In genomic region chr9:111003182-111003581, GRCh38 we compare ENCODE assay signal across 15 cellular contexts. TPM values are rescaled to one million over a fixed set of nuclear protein-coding genes. Genes with fewer than 3 reads are reported as not detected.
A peak's percentile ranks its signal among the peaks of the same experiment; 100 is the strongest.
DNase-seq lines count a peak whose midpoint lies in the region; ATAC-seq and TF ChIP-seq lines count a peak whose summit lies in the region.
"Had no signal": no experiment of that assay in that cellular context is flagged by ENCODE, and none has a peak within 500 bp of the region (broad histone marks: within the 10 kb centered on the region; RNA-seq: fewer than 3 reads in every experiment).

No MANE protein-coding gene starts in this region.

- no peak overlapping the region for H2BK15ac ChIP-seq in IMR-90 (ENCODE audit: low read depth, low read length)

- H4K91ac ChIP-seq in IMR-90 (ENCODE audit: insufficient read depth, low read depth, low read length), result no peak overlapping the region

- no peaks in the 10 kb centered on the region for H3F3A ChIP-seq in MM.1S (ENCODE audit: insufficient read depth, low read length)

- CTCF ChIA-PET in A673 (lab: Charles Lee) (no interaction called here), IMR-90 (lab: Yijun Ruan, JAX) (no interaction called here)

- H3K36me3 ChIP-seq in A673 (ENCODE audit: insufficient read depth, low read length, poor library complexity, severe bottlenecking) (no peaks in the 10 kb centered on the region), IMR-90 (ENCODE audit: control insufficient read depth, insufficient read depth, low read length) (peaks cover 19% of the 10 kb centered on the region), MM.1S (replicated peaks; ENCODE audit: insufficient read depth, low read length) (no peaks in the 10 kb centered on the region)
- H3K36me3 ChIP-seq: BLaER1 had no signal

- H3K4me1 ChIP-seq in A673 (ENCODE audit: insufficient read depth, low read length, poor library complexity, severe bottlenecking), result peaks cover 60% of the 10 kb centered on the region
- H3K4me1 ChIP-seq in IMR-90 (ENCODE audit: control insufficient read depth, insufficient read depth, low read length), result peaks cover 18% of the 10 kb centered on the region
- no peaks in the 10 kb centered on the region for H3K4me1 ChIP-seq in MM.1S (ENCODE audit: low read length)

- H3K9me3 ChIP-seq in A673 (ENCODE audit: low read depth, low read length, poor library complexity, severe bottlenecking) (no peaks in the 10 kb centered on the region), IMR-90 (ENCODE audit: control insufficient read depth, insufficient read depth, low read length) (no peaks in the 10 kb centered on the region), MM.1S (replicated peaks; ENCODE audit: insufficient read depth, low read length) (no peaks in the 10 kb centered on the region)
- H3K9me3 ChIP-seq: A549, BLaER1 had no signal

- H3K27ac Mint-ChIP-seq in activated CD4-positive, alpha-beta T cell treated with anti-CD3 and anti-CD28 coated beads, Interleukin-2, amount 10 ng/mL, durations not matched to agents 24 days and 14 days, result no peak overlapping the region
- H3K27ac Mint-ChIP-seq: CD4-positive, alpha-beta memory T cell; H9 had no signal

- no peak overlapping the region for H2BK5ac ChIP-seq in IMR-90 (ENCODE audit: low read depth, low read length, poor library complexity, severe bottlenecking)

- intact Hi-C loops in A673 (cut with micrococcal nuclease; ENCODE audit: unreplicated experiment) (no loop called here), IMR-90 (cut with micrococcal nuclease) (no loop called here), dorsolateral prefrontal cortex (cut with DNase I) (no loop called here)
- intact Hi-C loops in activated CD4-positive, alpha-beta T cell treated with anti-CD3 and anti-CD28 coated beads, Interleukin-2, amount 10 ng/mL, durations not matched to agents 24 days and 14 days (cut with micrococcal nuclease), result no loop called here

- no peak overlapping the region for H3K4ac ChIP-seq in IMR-90 (ENCODE audit: low read depth, low read length)

- TF ChIP-seq CTCF in A673 (conservative IDR thresholded peaks at IDR 0.05; ENCODE audit: low read depth, low read length) (no peak), IMR-90 (conservative IDR thresholded peaks at IDR 0.05; ENCODE audit: low read depth, low read length) (no peak), dorsolateral prefrontal cortex (IDR thresholded peaks at IDR 0.05 in 54 of 56, conservative IDR thresholded peaks at IDR 0.05 in 2 of 56; ENCODE audit: low read depth in 1 of 56, partially characterized antibody in 56 of 56) (no peak), MM.1S (IDR thresholded peaks at IDR 0.05; ENCODE audit: low read length) (no peak)

- H3K79me2 ChIP-seq in MM.1S (ENCODE audit: low read length), result no peaks in the 10 kb centered on the region

- H3K9me1 ChIP-seq in IMR-90 (ENCODE audit: insufficient read depth, low read length), result peaks cover 26% of the 10 kb centered on the region

- H3K4me3 ChIP-seq in A673 (ENCODE audit: low read depth, low read length, poor library complexity, severe bottlenecking) (no peak overlapping the region), IMR-90 (ENCODE audit: insufficient read depth, low read depth, low read length) (no peak overlapping the region), dorsolateral prefrontal cortex (no peak overlapping the region), MM.1S (ENCODE audit: low read length) (no peak overlapping the region)
- H3K4me3 ChIP-seq: A549, BLaER1 had no signal

- H3K9me2 ChIP-seq in MM.1S (replicated peaks; ENCODE audit: insufficient read depth, low read length), result no peaks in the 10 kb centered on the region

- H3K18ac ChIP-seq in IMR-90 (ENCODE audit: low read depth, low read length), result no peak overlapping the region

- in situ Hi-C loops in IMR-90 (cut with MboI; ENCODE audit: low sequenced_read_pairs), result no loop called here

- no peak overlapping the region for H2BK20ac ChIP-seq in IMR-90 (ENCODE audit: low read depth, low read length)

- H4K20me1 ChIP-seq in IMR-90 (ENCODE audit: insufficient read depth, low read length) (peaks cover 94% of the 10 kb centered on the region), MM.1S (ENCODE audit: insufficient read depth, low read length) (no peaks in the 10 kb centered on the region)
- H4K20me1 ChIP-seq: BLaER1 had no signal

- H3K4me3 Mint-ChIP-seq in activated CD4-positive, alpha-beta T cell treated with anti-CD3 and anti-CD28 coated beads, Interleukin-2, amount 10 ng/mL, durations not matched to agents 24 days and 14 days, result no peak overlapping the region
- H3K4me3 Mint-ChIP-seq: CD14-positive monocyte; CD4-positive, alpha-beta memory T cell; H9 had no signal

- H2AK5ac ChIP-seq in IMR-90 (ENCODE audit: low read depth, low read length), result no peak overlapping the region

- no CpG with 5 or more reads among the region's 3 CpGs for WGBS in IMR-90 (ENCODE audit: extremely low coverage in 2 of 2, insufficient read length in 1 of 2), 2 experiments

- POLR2A ChIA-PET in A673 (lab: Charles Lee; ENCODE audit: low non-redundant PET) (no interaction called here), IMR-90 (lab: Charles Lee; ENCODE audit: unreplicated experiment) (no interaction called here)

- H2AK9ac ChIP-seq in IMR-90 (replicated peaks; ENCODE audit: low read depth, low read length, poor library complexity), result no peak overlapping the region

- H4K5ac ChIP-seq in IMR-90 (ENCODE audit: low read depth, low read length), result no peak overlapping the region

- H3K14ac ChIP-seq in IMR-90 (replicated peaks; ENCODE audit: low read depth, low read length), result 0 out of 2 replicates have a peak overlapping the region, but pooled peaks have one; percentile 26

- TF ChIP-seq RAD21 in IMR-90 (IDR thresholded peaks at IDR 0.05; ENCODE audit: low read length), result no peak

- no peak overlapping the region for H3K23ac ChIP-seq in IMR-90 (ENCODE audit: low read depth, low read length)

- no peak for TF ChIP-seq POLR2A in IMR-90 (IDR thresholded peaks at IDR 0.05; ENCODE audit: low read depth, low read length)

- no peak overlapping the region for H3K56ac ChIP-seq in IMR-90 (ENCODE audit: extremely low read depth, insufficient read depth, low read length)

- H3K9ac ChIP-seq in IMR-90 (ENCODE audit: low read depth, low read length) (no peak overlapping the region), MM.1S (ENCODE audit: low read length) (no peak overlapping the region)
- H3K9ac ChIP-seq: BLaER1 had no signal

- no TSS peak for BruUV-seq in A673 (replicated peaks; lab: Mats Ljungman, UMichigan)
- BruUV-seq in IMR-90 (replicated peaks; lab: Mats Ljungman, UMichigan), result no TSS peak

- H3K4me1 Mint-ChIP-seq in activated CD4-positive, alpha-beta T cell treated with anti-CD3 and anti-CD28 coated beads, Interleukin-2, amount 10 ng/mL, durations not matched to agents 24 days and 14 days, result no peaks in the 10 kb centered on the region
- H3K4me1 Mint-ChIP-seq: CD4-positive, alpha-beta memory T cell had no signal

- peaks cover 28 to 76% of the 10 kb centered on the region in 2 experiments for H3K79me1 ChIP-seq in IMR-90 (ENCODE audit: low read depth in 1 of 2, low read length in 2 of 2)

- no peak overlapping the region for H2AFZ ChIP-seq in IMR-90 (replicated peaks; ENCODE audit: low read length, poor library complexity)
- no peak overlapping the region for H2AFZ ChIP-seq in MM.1S (ENCODE audit: low read length)

- H3K27ac ChIP-seq in A673 (ENCODE audit: low read depth, low read length, poor library complexity, severe bottlenecking) (no peak overlapping the region), IMR-90 (ENCODE audit: insufficient read depth, low read length) (no peak overlapping the region), dorsolateral prefrontal cortex (peak overlapping the region in 32 of 59 donors; percentile 0 to 96 (median 86)), layer of hippocampus (ENCODE audit: low read depth, low read length) (peak overlapping the region; percentile 10), MM.1S (ENCODE audit: low read length) (no peak overlapping the region)
- H3K27ac ChIP-seq: 22Rv1, A549, BLaER1 had no signal

- no peak overlapping the region; a peak in 1 of 4 replicates for H4K8ac ChIP-seq in IMR-90 (ENCODE audit: low read depth in 2 of 2, low read length in 2 of 2)

- no peaks in the 10 kb centered on the region for H3K36me3 Mint-ChIP-seq in activated CD4-positive, alpha-beta T cell treated with anti-CD3 and anti-CD28 coated beads, Interleukin-2, amount 10 ng/mL, durations not matched to agents 24 days and 14 days (ENCODE audit: low read depth)
- H3K36me3 Mint-ChIP-seq: CD4-positive, alpha-beta memory T cell had no signal

- ATAC-seq in IMR-90 (ENCODE audit: low read depth), result no peak
- no peak for ATAC-seq in GM18858 (IDR thresholded peaks at IDR 0.05; ENCODE audit: unreplicated experiment)
- ATAC-seq: A549 had no signal

- no peak overlapping the region for H3K4me2 ChIP-seq in IMR-90 (ENCODE audit: low read depth, low read length)
- H3K4me2 ChIP-seq in MM.1S (ENCODE audit: low read depth, low read length), result no peak overlapping the region
- H3K4me2 ChIP-seq: A549, BLaER1 had no signal

- H2BK120ac ChIP-seq in IMR-90 (ENCODE audit: low read depth, low read length), result no peak overlapping the region

- H3K27me3 ChIP-seq in A673 (replicated peaks; ENCODE audit: insufficient read depth, low read depth, low read length, poor library complexity) (no peaks in the 10 kb centered on the region), IMR-90 (ENCODE audit: control insufficient read depth, insufficient read depth, low read length) (no peaks in the 10 kb centered on the region), dorsolateral prefrontal cortex (no peaks in the 10 kb centered on the region), layer of hippocampus (ENCODE audit: control insufficient read depth, insufficient read depth, low read length) (no peaks in the 10 kb centered on the region), MM.1S (replicated peaks; ENCODE audit: insufficient read depth, low read length) (no peaks in the 10 kb centered on the region)
- H3K27me3 ChIP-seq: BLaER1 had no signal

- dilution Hi-C loops in IMR-90 (cut with HindIII; ENCODE audit: low sequenced_read_pairs, unreplicated experiment), result no loop called here

- peak; percentile 73 for DNase-seq in A673 (ENCODE audit: low spot score)
- DNase-seq in IMR-90, result no peak
- no peak for DNase-seq in dorsolateral prefrontal cortex
- no peak for DNase-seq in MM.1S
- no peak for DNase-seq in activated CD4-positive, alpha-beta T cell treated with anti-CD3 and anti-CD28 coated beads, Interleukin-2, amount 10 ng/mL, durations not matched to agents 24 days and 14 days
- no peak for DNase-seq in stimulated activated CD4-positive, alpha-beta T cell treated with anti-CD3 and anti-CD28 coated beads, Interleukin-4, amount 100 ng/mL, for 24 hours
- DNase-seq: CD4-positive, alpha-beta memory T cell; H9 had no signal

- no peaks in the 10 kb centered on the region for H3K27me3 Mint-ChIP-seq in activated CD4-positive, alpha-beta T cell treated with anti-CD3 and anti-CD28 coated beads, Interleukin-2, amount 10 ng/mL, durations not matched to agents 24 days and 14 days

- H3K9me3 Mint-ChIP-seq in activated CD4-positive, alpha-beta T cell treated with anti-CD3 and anti-CD28 coated beads, Interleukin-2, amount 10 ng/mL, durations not matched to agents 24 days and 14 days, result no peaks in the 10 kb centered on the region

RNA-seq across cellular contexts. Expression of gene LPAR1, which starts 35.1 kb away (rescaled TPM):
- 28.3 and 29.0 TPM in 2 replicates for total RNA-seq in A673 (2021)
- 260 and 315 TPM in 2 replicates for total RNA-seq in IMR-90 (2012; rRNA removed)
- polyA plus RNA-seq in IMR-90 (2012; rRNA removed), result 171 and 201 TPM in 2 replicates
- 102 and 130 TPM in 2 replicates for polyA plus RNA-seq in IMR-90 (2012; cell fraction: cytosol; rRNA removed)
- polyA plus RNA-seq in IMR-90 (2012; cell fraction: nucleus; rRNA removed; ENCODE audit: low replicate concordance), result 81.0 and 182 TPM in 2 replicates
- total RNA-seq in dorsolateral prefrontal cortex, result 100 to 1,000 TPM in 71 of 120 experiments, 10 to 100 TPM in 49; 29.8 to 457 (median 110) TPM
- total RNA-seq in activated CD4-positive, alpha-beta T cell treated with anti-CD3 and anti-CD28 coated beads, Interleukin-2, amount 10 ng/mL, durations not matched to agents 24 days and 14 days, result not detected in 2 replicates
- total RNA-seq: HT-29 had no signal
- polyA plus RNA-seq: CD4-positive, alpha-beta memory T cell had no signal

Comparison
In these comparisons a context has a peak if more than half of its experiments do, and no peak if none do; other contexts are left out.
1. H3K27ac ChIP-seq: peak in dorsolateral prefrontal cortex (32 of 59) and layer of hippocampus (single experiment); none in A673 (single experiment), IMR-90 (single experiment) and MM.1S (single experiment).
2. RNA of gene LPAR1, which starts 35.1 kb away (total RNA-seq): 260 to 315 TPM in IMR-90, 29.8 to 457 TPM in dorsolateral prefrontal cortex and 28.3 to 29.0 TPM in A673; not detected in activated CD4-positive, alpha-beta T cell treated with anti-CD3 and anti-CD28 coated beads, Interleukin-2, amount 10 ng/mL, durations not matched to agents 24 days and 14 days; every median in the first group is over 10 times any median in the second.